14 cellular contexts compared by ENCODE assay signal in the genomic region with DNA sequence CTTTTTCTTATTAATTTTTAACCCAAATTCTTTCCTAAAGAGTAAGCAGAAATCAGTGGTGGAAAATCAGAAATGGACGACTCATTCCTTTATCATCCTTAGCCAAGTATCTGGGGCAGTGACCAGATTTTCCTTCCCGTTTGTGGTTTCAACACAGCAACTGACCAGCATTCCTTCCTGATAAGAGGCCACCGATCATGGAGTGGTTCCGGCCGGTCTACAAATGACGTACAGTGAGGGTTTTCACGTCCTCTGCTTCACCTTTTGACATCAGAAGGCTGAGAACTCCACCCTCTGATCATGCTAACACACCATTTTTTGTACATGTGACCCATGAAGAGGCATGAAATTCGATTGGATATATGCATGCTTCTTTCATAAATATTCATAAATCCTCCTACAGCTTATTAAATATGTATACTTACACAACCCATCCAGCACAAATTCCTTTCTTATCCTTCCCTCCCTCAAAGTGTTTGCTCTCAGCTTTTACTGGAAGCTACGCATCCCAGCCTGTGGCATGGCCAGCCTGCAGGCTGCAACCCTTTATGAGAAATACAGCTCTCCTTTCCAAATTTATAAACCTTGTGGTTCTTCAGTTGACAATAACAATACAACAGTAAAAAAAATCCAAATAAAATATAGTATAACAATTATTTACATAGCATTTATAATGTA.
DNase-seq lines count a peak whose midpoint lies in the region; ATAC-seq and TF ChIP-seq lines count a peak whose summit lies in the region.
"Had no signal": no experiment of that assay in that cellular context is flagged by ENCODE, and none has a peak within 500 bp of the region (broad histone marks: within the 10 kb centered on the region; RNA-seq: fewer than 3 reads in every experiment).

No MANE protein-coding gene starts in this region.

- no peak overlapping the region for H2AFZ ChIP-seq in IMR-90 (replicated peaks; ENCODE audit: low read length, poor library complexity)
- no peak overlapping the region for H2AFZ ChIP-seq in mesenchymal stem cell (ENCODE audit: low read depth, low read length)

- H3K27me3 Mint-ChIP-seq in Caco-2 (ENCODE audit: insufficient read depth, unreplicated experiment) = no peaks in the 10 kb centered on the region
- H3K27me3 Mint-ChIP-seq in CD14-positive monocyte (ENCODE audit: low read depth in 3 of 3) = peaks cover 0 to 4% (median 3%) of the 10 kb centered on the region in 3 donors
- H3K27me3 Mint-ChIP-seq: activated naive CD4-positive, alpha-beta T cell treated with anti-CD3 and anti-CD28 coated beads, Interleukin-2, amount 10 ng/mL, durations not matched to agents 7 days and 5 days had no signal

- H3K9ac ChIP-seq in IMR-90 (ENCODE audit: low read depth, low read length) (no peak overlapping the region), mesenchymal stem cell (ENCODE audit: low read length) (peak overlapping the region; percentile 69)

- H2BK15ac ChIP-seq in IMR-90 (ENCODE audit: low read depth, low read length) (peak overlapping the region; percentile 7; the same call in 1 of the 3 replicates), mesenchymal stem cell (ENCODE audit: low read depth, poor library complexity, severe bottlenecking) (no peak overlapping the region)

- no CpG with 5 or more reads among the region's 9 CpGs for WGBS in IMR-90 (ENCODE audit: extremely low coverage in 2 of 2, insufficient read length in 1 of 2), 2 experiments
- WGBS in mesenchymal stem cell = 20% methylated on average over 9 of the region's 9 CpGs
- 81 to 87% methylated on average over 9 of the region's 9 CpGs for WGBS in testis, 2 donors

- BruUV-seq in Caco-2 (replicated peaks; lab: Mats Ljungman, UMichigan) (TSS peak; percentile 44), IMR-90 (replicated peaks; lab: Mats Ljungman, UMichigan) (no TSS peak)

- H3K18ac ChIP-seq in IMR-90 (ENCODE audit: low read depth, low read length) (peak overlapping the region; percentile 98), mesenchymal stem cell (ENCODE audit: low read depth in 1 of 2, low read length in 2 of 2) (no peak overlapping the region)

- H4K8ac ChIP-seq in IMR-90 (ENCODE audit: low read depth in 2 of 2, low read length in 2 of 2) (peak overlapping the region; percentile 73 to 95; a peak in 3 of 4 replicates), mesenchymal stem cell (ENCODE audit: low read length) (no peak overlapping the region)

- H3K27ac ChIP-seq in IMR-90 (ENCODE audit: insufficient read depth, low read length) (peak overlapping the region; percentile 92), coronary artery (peak overlapping the region in 1 of 2 donors; percentile 66), mesenchymal stem cell (ENCODE audit: low read length, poor library complexity, severe bottlenecking) (peak overlapping the region; percentile 98), testis (no peak overlapping the region)
- H3K27ac ChIP-seq: Peyer's patch had no signal

- H3K27me3 ChIP-seq in Caco-2 (replicated peaks; ENCODE audit: control insufficient read depth, insufficient read depth, low read length) (no peaks in the 10 kb centered on the region), IMR-90 (ENCODE audit: control insufficient read depth, insufficient read depth, low read length) (no peaks in the 10 kb centered on the region), mesenchymal stem cell (ENCODE audit: control insufficient read depth in 1 of 2, insufficient read depth in 1 of 2, low read length in 2 of 2) (peaks cover 0 to 12% of the 10 kb centered on the region in 2 experiments), testis (no peaks in the 10 kb centered on the region)
- H3K27me3 ChIP-seq: Peyer's patch had no signal

- no peak overlapping the region; the same call in 1 of the 2 replicates for H3K23ac ChIP-seq in IMR-90 (ENCODE audit: low read depth, low read length)
- no peak overlapping the region for H3K23ac ChIP-seq in mesenchymal stem cell (ENCODE audit: low read length in 2 of 2)

- H2AK9ac ChIP-seq in IMR-90 (replicated peaks; ENCODE audit: low read depth, low read length, poor library complexity) = no peak overlapping the region

- H2BK5ac ChIP-seq in IMR-90 (ENCODE audit: low read depth, low read length, poor library complexity, severe bottlenecking) = peak overlapping the region; percentile 99
- H2BK5ac ChIP-seq in mesenchymal stem cell (ENCODE audit: low read depth, low read length, poor library complexity, severe bottlenecking) = peak overlapping the region; percentile 57

- no peaks in the 10 kb centered on the region for H3K9me3 Mint-ChIP-seq in Caco-2 (ENCODE audit: unreplicated experiment)
- H3K9me3 Mint-ChIP-seq in CD14-positive monocyte = peaks cover 0 to 3% (median 0%) of the 10 kb centered on the region in 7 donors
- H3K9me3 Mint-ChIP-seq: activated naive CD4-positive, alpha-beta T cell treated with anti-CD3 and anti-CD28 coated beads, Interleukin-2, amount 10 ng/mL, durations not matched to agents 7 days and 5 days had no signal

- no peak for TF ChIP-seq RAD21 in IMR-90 (IDR thresholded peaks at IDR 0.05; ENCODE audit: low read length)

- H3K4me3 ChIP-seq in Caco-2 (ENCODE audit: low read depth, low read length) = no peak overlapping the region
- H3K4me3 ChIP-seq in IMR-90 (ENCODE audit: insufficient read depth, low read depth, low read length) = no peak overlapping the region
- H3K4me3 ChIP-seq in coronary artery = no peak overlapping the region
- no peak overlapping the region for H3K4me3 ChIP-seq in mesenchymal stem cell (ENCODE audit: insufficient read depth in 1 of 2, low read depth in 1 of 2, low read length in 2 of 2)
- no peak overlapping the region for H3K4me3 ChIP-seq in testis
- H3K4me3 ChIP-seq: Peyer's patch had no signal

- H3K79me1 ChIP-seq in IMR-90 (ENCODE audit: low read depth in 1 of 2, low read length in 2 of 2) (no peaks in the 10 kb centered on the region), mesenchymal stem cell (replicated peaks; ENCODE audit: low read length, poor library complexity, severe bottlenecking) (no peaks in the 10 kb centered on the region)

- no peak overlapping the region for H3K56ac ChIP-seq in IMR-90 (ENCODE audit: extremely low read depth, insufficient read depth, low read length)

- H2BK120ac ChIP-seq in IMR-90 (ENCODE audit: low read depth, low read length) (peak overlapping the region; percentile 95), mesenchymal stem cell (ENCODE audit: low read depth, low read length) (no peak overlapping the region)

- H3K14ac ChIP-seq in IMR-90 (replicated peaks; ENCODE audit: low read depth, low read length) (no peak overlapping the region), mesenchymal stem cell (ENCODE audit: low read length in 2 of 2) (no peak overlapping the region)

- H3K4me3 Mint-ChIP-seq in Caco-2 (ENCODE audit: unreplicated experiment) (peak overlapping the region; percentile 59), CD14-positive monocyte (no peak overlapping the region)
- H3K4me3 Mint-ChIP-seq: activated naive CD4-positive, alpha-beta T cell treated with anti-CD3 and anti-CD28 coated beads, Interleukin-2, amount 10 ng/mL, durations not matched to agents 7 days and 5 days had no signal

- CTCF ChIA-PET in Caco-2 (lab: Charles Lee) (no interaction called here), IMR-90 (lab: Yijun Ruan, JAX) (no interaction called here)

- H2BK20ac ChIP-seq in IMR-90 (ENCODE audit: low read depth, low read length) = no peak overlapping the region

- H3K27ac Mint-ChIP-seq in Caco-2 (ENCODE audit: unreplicated experiment) (peak overlapping the region; percentile 92), CD14-positive monocyte (no peak overlapping the region)
- H3K27ac Mint-ChIP-seq: activated naive CD4-positive, alpha-beta T cell treated with anti-CD3 and anti-CD28 coated beads, Interleukin-2, amount 10 ng/mL, durations not matched to agents 7 days and 5 days had no signal

- peaks cover 31% of the 10 kb centered on the region for H3K4me1 Mint-ChIP-seq in Caco-2 (ENCODE audit: low read depth, unreplicated experiment)
- peaks cover 12% of the 10 kb centered on the region for H3K4me1 Mint-ChIP-seq in CD14-positive monocyte

- intact Hi-C loops in Caco-2 (cut with micrococcal nuclease; ENCODE audit: unreplicated experiment) (loop anchor here (1.0 to 10.0 kb wide), 3 partner anchors 69 to 174 kb away; no protein-coding TSS in a partner anchor), IMR-90 (cut with micrococcal nuclease) (no loop called here), CD14-positive monocyte (cut with micrococcal nuclease) (no loop called here), testis (cut with DNase I; ENCODE audit: low total_unique reads) (no loop called here)

- H3K36me3 Mint-ChIP-seq in Caco-2 (ENCODE audit: insufficient read depth, unreplicated experiment) (peaks cover 9% of the 10 kb centered on the region), CD14-positive monocyte (no peaks in the 10 kb centered on the region)

- no peaks in the 10 kb centered on the region for H3K9me1 ChIP-seq in IMR-90 (ENCODE audit: insufficient read depth, low read length)

- TF ChIP-seq POLR2A in IMR-90 (IDR thresholded peaks at IDR 0.05; ENCODE audit: low read depth, low read length) = no peak
- no peak for TF ChIP-seq POLR2A in testis (IDR thresholded peaks at IDR 0.05)

- H3K4me2 ChIP-seq in IMR-90 (ENCODE audit: low read depth, low read length) (peak overlapping the region; percentile 18; the same call in 1 of the 2 replicates), mesenchymal stem cell (ENCODE audit: low read length, poor library complexity, severe bottlenecking) (no peak overlapping the region)

- DNase-seq in Caco-2 (peak; percentile 82 to 92), IMR-90 (peak; percentile 96), coronary artery (ENCODE audit: low spot score) (peak; percentile 81), mesenchymal stem cell (peak; percentile 94), CD14-positive monocyte (ENCODE audit: low spot score) (no peak), testis (no peak)
- DNase-seq: activated CD4-positive, CD25-positive, alpha-beta regulatory T cell treated with anti-CD3 and anti-CD28 coated beads, Interleukin-2, amount 50 U/mL, for 72 hours; activated naive CD4-positive, alpha-beta T cell treated with anti-CD3 and anti-CD28 coated beads, Interleukin-2, amount 10 ng/mL, durations not matched to agents 7 days and 5 days; GOT3; NCI-H1694 treated with DMSO at 0.1 percent for 48 hours; Peyer's patch had no signal

- in situ Hi-C loops in IMR-90 (cut with MboI; ENCODE audit: low sequenced_read_pairs) = loop anchor here (25.0 kb wide), 1 partner anchor 534 kb away; no protein-coding TSS in a partner anchor

- peak overlapping the region; percentile 75; the same call in 1 of the 2 replicates for H4K5ac ChIP-seq in IMR-90 (ENCODE audit: low read depth, low read length)

- H2AK5ac ChIP-seq in IMR-90 (ENCODE audit: low read depth, low read length) (no peak overlapping the region), mesenchymal stem cell (ENCODE audit: low read length, severe bottlenecking) (no peak overlapping the region)

- POLR2A ChIA-PET in Caco-2 (lab: Charles Lee) = no interaction called here
- POLR2A ChIA-PET in IMR-90 (lab: Charles Lee; ENCODE audit: unreplicated experiment) = no interaction called here

- ATAC-seq in IMR-90 (ENCODE audit: low read depth) (peak; percentile 85), GM18861 (IDR thresholded peaks at IDR 0.05; ENCODE audit: unreplicated experiment) (no peak), GM21576 (IDR thresholded peaks at IDR 0.05; ENCODE audit: unreplicated experiment) (no peak)
- ATAC-seq: left lobe of liver had no signal

- TF ChIP-seq CTCF in Caco-2 (IDR thresholded peaks at IDR 0.05; ENCODE audit: insufficient read depth in 1 of 2, low read depth in 1 of 2, low read length in 1 of 2, severe bottlenecking in 1 of 2, unreplicated experiment in 1 of 2) (no peak), IMR-90 (conservative IDR thresholded peaks at IDR 0.05; ENCODE audit: low read depth, low read length) (no peak), coronary artery (IDR thresholded peaks at IDR 0.05) (no peak), CD14-positive monocyte (IDR thresholded peaks at IDR 0.05) (no peak), testis (IDR thresholded peaks at IDR 0.05) (no peak)

- H4K91ac ChIP-seq in IMR-90 (ENCODE audit: insufficient read depth, low read depth, low read length) (peak overlapping the region; percentile 78; the same call in 1 of the 2 replicates), mesenchymal stem cell (ENCODE audit: low read length) (no peak overlapping the region)

- H3K36me3 ChIP-seq in Caco-2 (ENCODE audit: control insufficient read depth, insufficient read depth, low read length) (no peaks in the 10 kb centered on the region), IMR-90 (ENCODE audit: control insufficient read depth, insufficient read depth, low read length) (no peaks in the 10 kb centered on the region), mesenchymal stem cell (ENCODE audit: control insufficient read depth in 1 of 2, insufficient read depth in 2 of 2, low read depth in 1 of 2, low read length in 2 of 2) (no peaks in the 10 kb centered on the region), testis (ENCODE audit: low read depth, missing control alignments) (no peaks in the 10 kb centered on the region)
- H3K36me3 ChIP-seq: Peyer's patch had no signal

- H4K20me1 ChIP-seq in IMR-90 (ENCODE audit: insufficient read depth, low read length) = no peaks in the 10 kb centered on the region

- dilution Hi-C loops in IMR-90 (cut with HindIII; ENCODE audit: low sequenced_read_pairs, unreplicated experiment) = no loop called here

- H3K4me1 ChIP-seq in Caco-2 (peaks cover 48% of the 10 kb centered on the region), IMR-90 (ENCODE audit: control insufficient read depth, insufficient read depth, low read length) (peaks cover 7% of the 10 kb centered on the region), mesenchymal stem cell (ENCODE audit: control insufficient read depth, insufficient read depth, low read depth, low read length) (peaks cover 5% of the 10 kb centered on the region), testis (no peaks in the 10 kb centered on the region)
- H3K4me1 ChIP-seq: Peyer's patch had no signal

- no peak overlapping the region for H2BK12ac ChIP-seq in mesenchymal stem cell (ENCODE audit: low read length in 2 of 2)

- H3K9me3 ChIP-seq in Caco-2 = no peaks in the 10 kb centered on the region
- H3K9me3 ChIP-seq in IMR-90 (ENCODE audit: control insufficient read depth, insufficient read depth, low read length) = no peaks in the 10 kb centered on the region
- no peaks in the 10 kb centered on the region for H3K9me3 ChIP-seq in mesenchymal stem cell (ENCODE audit: control insufficient read depth, low read length)
- no peaks in the 10 kb centered on the region for H3K9me3 ChIP-seq in testis
- H3K9me3 ChIP-seq: Peyer's patch had no signal

- H3K4ac ChIP-seq in IMR-90 (ENCODE audit: low read depth, low read length) (no peak overlapping the region), mesenchymal stem cell (ENCODE audit: low read depth in 1 of 2, low read length in 2 of 2) (no peak overlapping the region)

Comparison
In these comparisons a context has a peak if more than half of its experiments do, and no peak if none do; other contexts are left out.
1. DNase-seq: peak in Caco-2 (2 of 2), IMR-90 (single experiment), coronary artery (single experiment) and mesenchymal stem cell (single experiment); none in CD14-positive monocyte (single experiment) and testis (single experiment).
2. H3K27ac ChIP-seq: peak in IMR-90 (single experiment) and mesenchymal stem cell (single experiment); none in testis (0 of 2).